Comparison of ENCODE assay signal across 17 cellular contexts in genomic region chr3:13274125-13274873, GRCh38.
"Had no signal": no experiment of that assay in that cellular context is flagged by ENCODE, and none has a peak within 500 bp of the region (broad histone marks: within the 10 kb centered on the region; RNA-seq: fewer than 3 reads in every experiment).

No MANE protein-coding gene starts in this region.

- H3K27ac Mint-ChIP-seq: activated CD8-positive, alpha-beta memory T cell treated with anti-CD3 and anti-CD28 coated beads, Interleukin-2, amount 10 ng/mL, durations not matched to agents 7 days and 5 days; activated T-helper 2 cell treated with anti-CD3 and anti-CD28 coated beads, Interferon-gamma antibody, Interleukin-2, Interleukin-4, amounts not matched to agents 10 μg/mL and 5 μg/mL and 100 μg/mL, durations not matched to agents 14 hours and 24 hours and 36 hours; natural killer cell had no signal

- H3K4me1 Mint-ChIP-seq: activated CD8-positive, alpha-beta memory T cell treated with anti-CD3 and anti-CD28 coated beads, Interleukin-2, amount 10 ng/mL, durations not matched to agents 7 days and 5 days; natural killer cell had no signal

- H3K9me3 ChIP-seq: gastrocnemius medialis, mucosa of descending colon, prostate gland, right lobe of liver had no signal

- DNase-seq: activated CD4-positive, alpha-beta T cell treated with anti-CD3 and anti-CD28 coated beads for 1 hour; activated CD4-positive, alpha-beta T cell treated with anti-CD3 and anti-CD28 coated beads, Interleukin-2, amount 50 U/mL, for 48 hours; activated CD8-positive, alpha-beta memory T cell treated with anti-CD3 and anti-CD28 coated beads, Interleukin-2, amount 10 ng/mL, durations not matched to agents 7 days and 5 days; activated naive CD4-positive, alpha-beta T cell treated with anti-CD3 and anti-CD28 coated beads, Interleukin-2, amount 50 U/mL, for 16 hours; activated T-cell treated with anti-CD3 and anti-CD28 coated beads, Interleukin-2, amount 50 U/mL, for 1 hour; erythroblast; gastrocnemius medialis; mucosa of descending colon; natural killer cell; occipital lobe; right lobe of liver; stimulated activated CD4-positive, alpha-beta T cell treated with anti-CD3 and anti-CD28 coated beads, Interleukin-12 subunit alpha, Interleukin-12 subunit beta, amount 100 ng/mL, for 4 hours; stimulated activated CD4-positive, alpha-beta T cell treated with anti-CD3 and anti-CD28 coated beads, Interleukin-2, amount 100 ng/mL, for 24 hours; stomach had no signal

- ATAC-seq: activated CD8-positive, alpha-beta memory T cell treated with anti-CD3 and anti-CD28 coated beads, Interleukin-2, amount 10 ng/mL, durations not matched to agents 7 days and 5 days; mucosa of descending colon; natural killer cell; right lobe of liver had no signal

- H3K4me3 Mint-ChIP-seq: activated CD8-positive, alpha-beta memory T cell treated with anti-CD3 and anti-CD28 coated beads, Interleukin-2, amount 10 ng/mL, durations not matched to agents 7 days and 5 days; natural killer cell had no signal

- H3K27me3 ChIP-seq: gastrocnemius medialis, right lobe of liver had no signal

- H3K27ac ChIP-seq: prostate gland, right lobe of liver, stomach, thoracic aorta had no signal

- H3K9me3 Mint-ChIP-seq: activated T-helper 2 cell treated with anti-CD3 and anti-CD28 coated beads, Interferon-gamma antibody, Interleukin-2, Interleukin-4, amounts not matched to agents 10 μg/mL and 5 μg/mL and 100 μg/mL, durations not matched to agents 14 hours and 24 hours and 36 hours; natural killer cell had no signal

- H3K4me3 ChIP-seq: gastrocnemius medialis, mucosa of descending colon, prostate gland, right lobe of liver, stomach, thoracic aorta had no signal

- H3K36me3 ChIP-seq: gastrocnemius medialis, prostate gland, right lobe of liver, stomach, thoracic aorta had no signal

- H3K36me3 Mint-ChIP-seq: activated CD8-positive, alpha-beta memory T cell treated with anti-CD3 and anti-CD28 coated beads, Interleukin-2, amount 10 ng/mL, durations not matched to agents 7 days and 5 days; natural killer cell had no signal
